Comparison of ENCODE assay signal across 18 cellular contexts in the genomic region with DNA sequence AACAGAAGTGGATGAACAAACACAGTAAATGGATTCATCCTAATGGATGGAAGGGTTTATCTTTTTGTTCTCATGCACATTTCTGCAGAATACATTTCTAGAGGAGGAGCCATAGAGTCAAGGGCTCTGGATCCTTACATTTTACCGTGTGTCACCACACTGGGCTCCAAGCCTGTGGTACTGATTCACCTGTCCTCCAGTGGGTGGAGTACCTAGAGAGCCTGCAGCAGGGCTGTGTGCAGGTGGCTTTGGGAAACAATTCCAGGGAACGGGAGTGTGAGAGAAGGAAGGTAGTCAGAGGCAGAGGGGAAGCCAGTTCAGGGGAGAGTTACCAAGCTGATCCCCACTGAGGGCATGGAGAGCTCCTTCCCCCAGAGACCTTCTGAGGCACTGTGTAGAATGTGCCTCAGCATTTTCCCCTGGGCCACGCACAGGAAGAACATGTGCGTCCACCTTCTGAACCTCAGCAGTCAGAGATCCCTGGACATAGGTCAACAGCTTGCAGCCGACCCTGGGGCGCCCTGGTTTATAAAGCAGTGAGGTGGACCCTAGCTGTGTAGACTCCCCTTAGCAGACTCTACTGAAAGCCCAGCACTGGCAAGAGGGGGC.
DNase-seq lines count a peak whose midpoint lies in the region; ATAC-seq and TF ChIP-seq lines count a peak whose summit lies in the region.
"Had no signal": no experiment of that assay in that cellular context is flagged by ENCODE, and none has a peak within 500 bp of the region (broad histone marks: within the 10 kb centered on the region; RNA-seq: fewer than 3 reads in every experiment).

No MANE protein-coding gene starts in this region.

- H3K27me3 ChIP-seq in PC-3 (ENCODE audit: low read length) (no peaks in the 10 kb centered on the region), gastroesophageal sphincter (no peaks in the 10 kb centered on the region)
- H3K27me3 ChIP-seq: brain microvascular endothelial cell had no signal

- BruUV-seq in PC-3 (replicated peaks; lab: Mats Ljungman, UMichigan) = no TSS peak

- TF ChIP-seq POLR2A in gastroesophageal sphincter (IDR thresholded peaks at IDR 0.05) = no peak

- no peak overlapping the region for H3K4me2 ChIP-seq in PC-3 (ENCODE audit: low read length)

- DNase-seq in DMS53 treated with DMSO at 0.1 percent for 48 hours (lab: John Stamatoyannopoulos, UW; ENCODE audit: unreplicated experiment) = peak; percentile 90
- DNase-seq in NCI-H2029 treated with DMSO at 0.1 percent for 48 hours (lab: John Stamatoyannopoulos, UW) = peak; percentile 99
- peak; percentile 49 for DNase-seq in PC-3
- DNase-seq in mucosa of descending colon = peak in 2 of 3 donors; percentile 36 to 44
- no peak for DNase-seq in activated CD4-positive, alpha-beta T cell treated with anti-CD3 and anti-CD28 coated beads, Interleukin-2, amount 50 U/mL, for 4 hours
- no peak for DNase-seq in activated gamma-delta T cell treated with Interleukin-2 at 50 U/mL for 16 hours
- DNase-seq: activated CD4-positive, alpha-beta memory T cell treated with anti-CD3 and anti-CD28 coated beads, Interleukin-2, amount 10 ng/mL, durations not matched to agents 7 days and 5 days; activated T-cell treated with anti-CD3 and anti-CD28 coated beads, Interleukin-2, amount 50 U/mL, for 48 hours; brain microvascular endothelial cell; erythroblast; GF-D8; KBM-7; left ventricle myocardium superior; NCI-H82; T-cell had no signal

- H3F3A ChIP-seq in PC-3 (ENCODE audit: low read length, unreplicated experiment) = no peaks in the 10 kb centered on the region

- POLR2A ChIA-PET in PC-3 (lab: Charles Lee; ENCODE audit: unreplicated experiment) = no interaction called here

- 86% methylated on average over 1 of the region's 6 CpGs; no CpG with 5 or more reads in 1 of the 2 donors for WGBS in gastroesophageal sphincter (ENCODE audit: low coverage in 1 of 2), 2 donors

- CTCF ChIA-PET in PC-3 (lab: Charles Lee) = no interaction called here

- intact Hi-C loops in PC-3 (cut with micrococcal nuclease) (no loop called here), mucosa of descending colon (cut with DNase I, micrococcal nuclease) (no loop called here)

- H3K4me1 ChIP-seq in PC-3 (ENCODE audit: insufficient read depth, low read length) = peaks cover 12% of the 10 kb centered on the region
- peaks cover 28% of the 10 kb centered on the region for H3K4me1 ChIP-seq in mucosa of descending colon (ENCODE audit: low read depth)
- H3K4me1 ChIP-seq in gastroesophageal sphincter = no peaks in the 10 kb centered on the region

- H3K4me3 ChIP-seq in PC-3 (ENCODE audit: low read length) = no peak overlapping the region
- H3K4me3 ChIP-seq in mucosa of descending colon = no peak overlapping the region
- H3K4me3 ChIP-seq in gastroesophageal sphincter = no peak overlapping the region

- no peak overlapping the region for H2AFZ ChIP-seq in PC-3 (ENCODE audit: low read length)

- TF ChIP-seq EP300 in gastroesophageal sphincter (IDR thresholded peaks at IDR 0.05) = no peak

- TF ChIP-seq CTCF in PC-3 (conservative IDR thresholded peaks at IDR 0.05; ENCODE audit: low read depth, low read length) (peak; percentile 29; the same call in 1 of the 2 replicates), mucosa of descending colon (IDR thresholded peaks at IDR 0.05) (no peak), gastroesophageal sphincter (IDR thresholded peaks at IDR 0.05) (no peak)

- H3K9me2 ChIP-seq in PC-3 (replicated peaks; ENCODE audit: low read length) = no peaks in the 10 kb centered on the region

- no peaks in the 10 kb centered on the region for H3K79me2 ChIP-seq in PC-3 (ENCODE audit: low read length)

- H3K36me3 ChIP-seq in PC-3 (ENCODE audit: low read depth, low read length) (no peaks in the 10 kb centered on the region), mucosa of descending colon (ENCODE audit: low read depth) (no peaks in the 10 kb centered on the region), gastroesophageal sphincter (no peaks in the 10 kb centered on the region)
- H3K36me3 ChIP-seq: brain microvascular endothelial cell had no signal

- H3K9ac ChIP-seq in PC-3 (ENCODE audit: low read length) = no peak overlapping the region

- no peaks in the 10 kb centered on the region for H4K20me1 ChIP-seq in PC-3 (ENCODE audit: low read length)

- H3K27ac ChIP-seq in PC-3 (ENCODE audit: low read length) (no peak overlapping the region), gastroesophageal sphincter (no peak overlapping the region)
- H3K27ac ChIP-seq: brain microvascular endothelial cell, VCaP had no signal

- ATAC-seq in PC-3 (peak; percentile 37; the same call in 1 of the 2 replicates), mucosa of descending colon (peak; percentile 78), gastroesophageal sphincter (no peak), GM19035 (IDR thresholded peaks at IDR 0.05; ENCODE audit: unreplicated experiment) (no peak)
- ATAC-seq: left ventricle myocardium superior, T-cell had no signal

- H3K9me3 ChIP-seq in PC-3 (ENCODE audit: low read length) (no peaks in the 10 kb centered on the region), mucosa of descending colon (no peaks in the 10 kb centered on the region), gastroesophageal sphincter (no peaks in the 10 kb centered on the region)

Comparison
In these comparisons a context has a peak if more than half of its experiments do, and no peak if none do; other contexts are left out.
1. DNase-seq: peak in DMS53 treated with DMSO at 0.1 percent for 48 hours (single experiment), NCI-H2029 treated with DMSO at 0.1 percent for 48 hours (single experiment), PC-3 (single experiment) and mucosa of descending colon (2 of 3); none in activated CD4-positive, alpha-beta T cell treated with anti-CD3 and anti-CD28 coated beads, Interleukin-2, amount 50 U/mL, for 4 hours (0 of 2) and activated gamma-delta T cell treated with Interleukin-2 at 50 U/mL for 16 hours (single experiment).
2. ATAC-seq: peak in PC-3 (single experiment) and mucosa of descending colon (single experiment); none in gastroesophageal sphincter (single experiment) and GM19035 (single experiment).